13 cellular contexts compared by ENCODE assay signal in genomic region chrX:100083146-100083715, GRCh38.
"Had no signal": no experiment of that assay in that cellular context is flagged by ENCODE, and none has a peak within 500 bp of the region (broad histone marks: within the 10 kb centered on the region; RNA-seq: fewer than 3 reads in every experiment).

No MANE protein-coding gene starts in this region.

- H3K36me3 Mint-ChIP-seq: natural killer cell treated with Interleukin-12 subunit alpha and Interleukin-12 subunit beta and Interleukin-15 and Interleukin-18, amount 100 ng/mL, for 72 hours had no signal

- H3K9me3 Mint-ChIP-seq: activated CD4-positive, alpha-beta T cell treated with anti-CD3 and anti-CD28 coated beads, Interleukin-2, amount 10 ng/mL, durations not matched to agents 24 days and 14 days; stimulated activated naive CD8-positive, alpha-beta T cell treated with anti-CD3 and anti-CD28 coated beads, Interleukin-15, amount 100 ng/mL, for 72 hours had no signal

- H3K27ac ChIP-seq: dorsolateral prefrontal cortex, psoas muscle, right lobe of liver, spleen, upper lobe of left lung had no signal

- DNase-seq: activated CD4-positive, alpha-beta T cell treated with anti-CD3 and anti-CD28 coated beads, Interleukin-2, amount 10 ng/mL, durations not matched to agents 24 days and 14 days; activated CD4-positive, CD25-positive, alpha-beta regulatory T cell; activated CD8-positive, alpha-beta memory T cell treated with anti-CD3 and anti-CD28 coated beads, Interleukin-2, amount 50 U/mL, for 4 hours; activated CD8-positive, alpha-beta T cell treated with anti-CD3 and anti-CD28 coated beads, Interleukin-2, amount 10 ng/mL, durations not matched to agents 7 days and 5 days; anterior cingulate cortex; dorsolateral prefrontal cortex; kidney glomerular epithelial cell; psoas muscle; right lobe of liver; spleen; stimulated activated naive CD8-positive, alpha-beta T cell treated with anti-CD3 and anti-CD28 coated beads, Interleukin-15, amount 100 ng/mL, for 72 hours; upper lobe of left lung had no signal

- H3K27ac Mint-ChIP-seq: activated CD4-positive, alpha-beta T cell treated with anti-CD3 and anti-CD28 coated beads, Interleukin-2, amount 10 ng/mL, durations not matched to agents 24 days and 14 days; activated CD8-positive, alpha-beta T cell treated with anti-CD3 and anti-CD28 coated beads, Interleukin-2, amount 10 ng/mL, durations not matched to agents 7 days and 5 days; natural killer cell treated with Interleukin-12 subunit alpha and Interleukin-12 subunit beta and Interleukin-15 and Interleukin-18, amount 100 ng/mL, for 72 hours; stimulated activated naive CD8-positive, alpha-beta T cell treated with anti-CD3 and anti-CD28 coated beads, Interleukin-15, amount 100 ng/mL, for 72 hours had no signal

- H3K4me1 Mint-ChIP-seq: activated CD4-positive, alpha-beta T cell treated with anti-CD3 and anti-CD28 coated beads, Interleukin-2, amount 10 ng/mL, durations not matched to agents 24 days and 14 days; stimulated activated naive CD8-positive, alpha-beta T cell treated with anti-CD3 and anti-CD28 coated beads, Interleukin-15, amount 100 ng/mL, for 72 hours had no signal

- H3K36me3 ChIP-seq: right lobe of liver, spleen, upper lobe of left lung had no signal

- H3K27me3 Mint-ChIP-seq: activated CD4-positive, alpha-beta T cell treated with anti-CD3 and anti-CD28 coated beads, Interleukin-2, amount 10 ng/mL, durations not matched to agents 24 days and 14 days; natural killer cell treated with Interleukin-12 subunit alpha and Interleukin-12 subunit beta and Interleukin-15 and Interleukin-18, amount 100 ng/mL, for 72 hours; stimulated activated naive CD8-positive, alpha-beta T cell treated with anti-CD3 and anti-CD28 coated beads, Interleukin-15, amount 100 ng/mL, for 72 hours had no signal

- ATAC-seq: activated CD8-positive, alpha-beta T cell treated with anti-CD3 and anti-CD28 coated beads, Interleukin-2, amount 10 ng/mL, durations not matched to agents 7 days and 5 days; natural killer cell treated with Interleukin-12 subunit alpha and Interleukin-12 subunit beta and Interleukin-15 and Interleukin-18, amount 100 ng/mL, for 72 hours; psoas muscle; right lobe of liver; stimulated activated naive CD8-positive, alpha-beta T cell treated with anti-CD3 and anti-CD28 coated beads, Interleukin-15, amount 100 ng/mL, for 72 hours had no signal

- H3K4me1 ChIP-seq: psoas muscle, right lobe of liver, spleen, upper lobe of left lung had no signal

- H3K4me3 Mint-ChIP-seq: activated CD4-positive, alpha-beta T cell treated with anti-CD3 and anti-CD28 coated beads, Interleukin-2, amount 10 ng/mL, durations not matched to agents 24 days and 14 days; activated CD8-positive, alpha-beta T cell treated with anti-CD3 and anti-CD28 coated beads, Interleukin-2, amount 10 ng/mL, durations not matched to agents 7 days and 5 days; natural killer cell treated with Interleukin-12 subunit alpha and Interleukin-12 subunit beta and Interleukin-15 and Interleukin-18, amount 100 ng/mL, for 72 hours; stimulated activated naive CD8-positive, alpha-beta T cell treated with anti-CD3 and anti-CD28 coated beads, Interleukin-15, amount 100 ng/mL, for 72 hours had no signal

- H3K4me3 ChIP-seq: dorsolateral prefrontal cortex, psoas muscle, right lobe of liver, spleen, upper lobe of left lung had no signal

- H3K9me3 ChIP-seq: psoas muscle, right lobe of liver, spleen, upper lobe of left lung had no signal

- H3K27me3 ChIP-seq: right lobe of liver, spleen, upper lobe of left lung had no signal
